In genomic region chr12:67517181-67517887, GRCh38 we compare ENCODE assay signal across 8 cellular contexts.
DNase-seq lines count a peak whose midpoint lies in the region; ATAC-seq and TF ChIP-seq lines count a peak whose summit lies in the region.
"Had no signal": no experiment of that assay in that cellular context is flagged by ENCODE, and none has a peak within 500 bp of the region (broad histone marks: within the 10 kb centered on the region; RNA-seq: fewer than 3 reads in every experiment).

No MANE protein-coding gene starts in this region.

- H3K4me1 Mint-ChIP-seq in stimulated activated memory B cell treated with anti-CD40 and anti-IgM and Interleukin-4, amounts not matched to agents 10 μg/mL and 1 μg/mL and 100 μg/mL, for 72 hours, result peaks cover 22% of the 10 kb centered on the region
- peaks cover 49% of the 10 kb centered on the region for H3K4me1 Mint-ChIP-seq in CD4-positive, alpha-beta T cell (ENCODE audit: low read depth)

- H3K27ac ChIP-seq in HEK293 (ENCODE audit: extremely low read depth, low read depth, low read length) (no peak overlapping the region), esophagus squamous epithelium (peak overlapping the region; percentile 3 to 58 (median 27))
- no peak overlapping the region for H3K27ac ChIP-seq in CD4-positive, alpha-beta T cell (ENCODE audit: low read depth, low read length)

- peak overlapping the region; percentile 20 for H3K27ac Mint-ChIP-seq in stimulated activated memory B cell treated with anti-CD40 and anti-IgM and Interleukin-4, amounts not matched to agents 10 μg/mL and 1 μg/mL and 100 μg/mL, for 72 hours
- H3K27ac Mint-ChIP-seq in CD4-positive, alpha-beta T cell, result no peak overlapping the region

- CTCF ChIA-PET in HEK293 (lab: Yijun Ruan, JAX), result no interaction called here
- CTCF ChIA-PET in CD4-positive, alpha-beta T cell (lab: Charles Lee), result no interaction called here

- H3K27me3 ChIP-seq in esophagus squamous epithelium, result no peaks in the 10 kb centered on the region
- H3K27me3 ChIP-seq in CD4-positive, alpha-beta T cell (ENCODE audit: control insufficient read depth, insufficient read depth, low read length), result no peaks in the 10 kb centered on the region

- no peak overlapping the region for H3K4me3 Mint-ChIP-seq in stimulated activated memory B cell treated with anti-CD40 and anti-IgM and Interleukin-4, amounts not matched to agents 10 μg/mL and 1 μg/mL and 100 μg/mL, for 72 hours
- no peak overlapping the region for H3K4me3 Mint-ChIP-seq in CD4-positive, alpha-beta T cell

- H3K9me3 ChIP-seq in HEK293 (ENCODE audit: control insufficient read depth, insufficient read depth, low read depth, low read length), result no peaks in the 10 kb centered on the region
- no peaks in the 10 kb centered on the region for H3K9me3 ChIP-seq in esophagus squamous epithelium
- no peaks in the 10 kb centered on the region for H3K9me3 ChIP-seq in CD4-positive, alpha-beta T cell (ENCODE audit: control insufficient read depth, low read length)

- ATAC-seq in stimulated activated memory B cell treated with anti-CD40 and anti-IgM and Interleukin-4, amounts not matched to agents 10 μg/mL and 1 μg/mL and 100 μg/mL, for 72 hours, result no peak
- ATAC-seq in CD4-positive, alpha-beta T cell (ENCODE audit: poor library complexity), result no peak

- 29 to 54% methylated on average over 16 of the region's 16 CpGs for WGBS in esophagus squamous epithelium, 2 donors

- no peaks in the 10 kb centered on the region for H3K36me3 Mint-ChIP-seq in stimulated activated memory B cell treated with anti-CD40 and anti-IgM and Interleukin-4, amounts not matched to agents 10 μg/mL and 1 μg/mL and 100 μg/mL, for 72 hours
- H3K36me3 Mint-ChIP-seq in CD4-positive, alpha-beta T cell (ENCODE audit: low read depth), result no peaks in the 10 kb centered on the region

- H3K4me3 ChIP-seq in HEK293 (ENCODE audit: low read depth, low read length) (no peak overlapping the region), esophagus squamous epithelium (no peak overlapping the region)

- H3K36me3 ChIP-seq in HEK293 (ENCODE audit: control insufficient read depth in 2 of 2, insufficient read depth in 1 of 2, low read length in 2 of 2) (no peaks in the 10 kb centered on the region), esophagus squamous epithelium (no peaks in the 10 kb centered on the region)

- intact Hi-C loops in esophagus squamous epithelium (cut with DNase I), result no loop called here
- intact Hi-C loops in CD4-positive, alpha-beta T cell (cut with DNase I, micrococcal nuclease), result loop anchor here in 1 of 2 experiments (5.0 kb wide), 1 partner anchor 115 kb away; no protein-coding TSS in a partner anchor

- no peaks in the 10 kb centered on the region for H3K9me3 Mint-ChIP-seq in stimulated activated memory B cell treated with anti-CD40 and anti-IgM and Interleukin-4, amounts not matched to agents 10 μg/mL and 1 μg/mL and 100 μg/mL, for 72 hours
- no peaks in the 10 kb centered on the region for H3K9me3 Mint-ChIP-seq in CD4-positive, alpha-beta T cell

- TF ChIP-seq POLR2A in esophagus squamous epithelium (IDR thresholded peaks at IDR 0.05), result no peak

- TF ChIP-seq CTCF in HEK293 (tag by site-specific recombination; IDR thresholded peaks at IDR 0.05), result no peak
- no peak for TF ChIP-seq CTCF in esophagus squamous epithelium (IDR thresholded peaks at IDR 0.05)
- TF ChIP-seq CTCF in CD4-positive, alpha-beta T cell (IDR thresholded peaks at IDR 0.05), result no peak

- DNase-seq in OCI-M1 (lab: John Stamatoyannopoulos, UW), result peak; percentile 44
- DNase-seq in esophagus squamous epithelium (lab: John Stamatoyannopoulos, UW), result no peak
- DNase-seq in CD4-positive, alpha-beta T cell, result no peak
- no peak for DNase-seq in medulla oblongata (ENCODE audit: extremely low spot score)
- no peak for DNase-seq in stimulated activated CD4-positive, alpha-beta T cell treated with anti-CD3 and anti-CD28 coated beads, Interleukin-4, amount 100 ng/mL, for 24 hours
- DNase-seq: NCI-H1417 treated with DMSO at 0.1 percent for 48 hours had no signal

- POLR2A ChIA-PET in HEK293 (lab: Yijun Ruan, JAX), result no interaction called here
- POLR2A ChIA-PET in CD4-positive, alpha-beta T cell (lab: Charles Lee), result interaction anchor here (2.1 kb wide), 1 partner anchor 61 kb away, joined by 11 read pairs; no protein-coding TSS in a partner anchor

- H3K27me3 Mint-ChIP-seq in stimulated activated memory B cell treated with anti-CD40 and anti-IgM and Interleukin-4, amounts not matched to agents 10 μg/mL and 1 μg/mL and 100 μg/mL, for 72 hours, result peaks cover 4% of the 10 kb centered on the region
- H3K27me3 Mint-ChIP-seq in CD4-positive, alpha-beta T cell, result no peaks in the 10 kb centered on the region

- H3K4me1 ChIP-seq in HEK293 (ENCODE audit: control insufficient read depth, insufficient read depth, low read length), result peaks cover 11% of the 10 kb centered on the region
- peaks cover 3 to 63% (median 7%) of the 10 kb centered on the region in 3 donors for H3K4me1 ChIP-seq in esophagus squamous epithelium

TF ChIP-seq in HEK293, 187 proteins besides CTCF, POLR2A, EP300 and RAD21:
- TF ChIP-seq, protein P1, sequence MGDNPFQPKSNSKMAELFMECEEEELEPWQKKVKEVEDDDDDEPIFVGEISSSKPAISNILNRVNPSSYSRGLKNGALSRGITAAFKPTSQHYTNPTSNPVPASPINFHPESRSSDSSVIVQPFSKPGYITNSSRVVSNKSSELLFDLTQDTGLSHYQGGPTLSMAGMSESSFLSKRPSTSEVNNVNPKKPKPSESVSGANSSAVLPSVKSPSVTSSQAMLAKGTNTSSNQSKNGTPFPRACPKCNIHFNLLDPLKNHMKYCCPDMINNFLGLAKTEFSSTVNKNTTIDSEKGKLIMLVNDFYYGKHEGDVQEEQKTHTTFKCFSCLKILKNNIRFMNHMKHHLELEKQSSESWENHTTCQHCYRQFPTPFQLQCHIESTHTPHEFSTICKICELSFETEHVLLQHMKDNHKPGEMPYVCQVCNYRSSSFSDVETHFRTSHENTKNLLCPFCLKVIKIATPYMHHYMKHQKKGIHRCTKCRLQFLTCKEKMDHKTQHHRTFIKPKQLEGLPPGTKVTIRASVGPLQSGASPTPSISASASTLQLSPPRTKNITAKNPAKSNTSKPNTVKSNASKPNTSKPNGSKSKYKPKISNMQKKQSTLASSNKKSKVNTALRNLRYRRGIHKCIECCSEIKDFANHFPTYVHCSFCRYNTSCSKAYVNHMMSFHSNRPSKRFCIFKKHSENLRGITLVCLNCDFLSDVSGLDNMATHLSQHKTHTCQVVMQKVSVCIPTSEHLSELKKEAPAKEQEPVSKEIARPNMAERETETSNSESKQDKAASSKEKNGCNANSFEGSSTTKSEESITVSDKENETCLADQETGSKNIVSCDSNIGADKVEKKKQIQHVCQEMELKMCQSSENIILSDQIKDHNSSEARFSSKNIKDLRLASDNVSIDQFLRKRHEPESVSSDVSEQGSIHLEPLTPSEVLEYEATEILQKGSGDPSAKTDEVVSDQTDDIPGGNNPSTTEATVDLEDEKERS (tag by site-specific recombination; IDR thresholded peaks at IDR 0.05), result no peak
- TF ChIP-seq KLF1 (tag by site-specific recombination; IDR thresholded peaks at IDR 0.05), result 0 out of 2 replicates have a peak, but pooled peaks have one; percentile 17

Comparison
In these comparisons a context has a peak if more than half of its experiments do, and no peak if none do; other contexts are left out.
1. H3K27ac ChIP-seq: peak in esophagus squamous epithelium (4 of 4); none in HEK293 (single experiment) and CD4-positive, alpha-beta T cell (single experiment).